ENCODE assay signal across 8 cellular contexts in the genomic region with DNA sequence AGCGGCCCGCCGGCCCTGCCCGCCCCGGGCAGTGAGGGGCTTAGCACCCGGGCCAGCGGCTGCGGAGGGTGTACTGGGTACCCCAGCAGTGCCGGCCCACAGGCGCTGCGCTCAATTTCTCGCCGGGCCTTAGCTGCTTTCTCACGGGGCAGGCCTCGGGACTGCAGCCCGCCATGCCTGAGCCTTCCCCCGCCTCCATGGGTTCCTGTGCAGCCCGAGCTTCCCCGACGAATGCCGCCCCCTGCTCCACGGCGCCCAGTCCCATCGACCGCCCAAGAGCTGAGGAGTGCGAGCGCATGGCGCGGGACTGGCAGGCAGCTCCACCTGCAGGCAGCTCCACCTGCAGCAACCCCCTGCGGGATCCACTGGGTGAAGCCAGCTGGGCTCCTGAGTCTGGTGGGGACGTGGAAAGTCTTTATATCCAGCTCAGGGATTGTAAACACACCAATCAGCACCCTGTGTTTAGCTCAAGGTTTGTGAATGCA. TPM values are rescaled to one million over a fixed set of nuclear protein-coding genes. Genes with fewer than 3 reads are reported as not detected.
DNase-seq lines count a peak whose midpoint lies in the region; ATAC-seq and TF ChIP-seq lines count a peak whose summit lies in the region.
"Not testable (repeated sequence)": the region's sequence is repeated elsewhere in the genome, so short reads cannot be mapped to it uniquely, and the experiment has no call there.

No MANE protein-coding gene starts in this region.

- POLR2A ChIA-PET in HEK293T (lab: Yijun Ruan, JAX), result not testable (repeated sequence)

- not testable (repeated sequence) for H3K9me3 ChIP-seq in ascending aorta

- peak overlapping the region; percentile 36 to 57 for H3K4me3 ChIP-seq in ascending aorta

- not testable (repeated sequence) for H3K4me1 Mint-ChIP-seq in nephron progenitor cell

- not testable (repeated sequence) for H3K36me3 ChIP-seq in ascending aorta

- H3K27ac ChIP-seq in ascending aorta, result not testable (repeated sequence)

- not testable (repeated sequence) for H3K4me1 ChIP-seq in ascending aorta

- not testable (repeated sequence) for H3K27ac Mint-ChIP-seq in nephron progenitor cell

- not testable (repeated sequence) for H3K27me3 Mint-ChIP-seq in nephron progenitor cell (ENCODE audit: low read depth, poor library complexity)

- not testable (repeated sequence) for H3K27me3 ChIP-seq in ascending aorta

- DNase-seq in COR-L47 (lab: John Stamatoyannopoulos, UW), result peak; percentile 7
- DNase-seq in HEK293T (ENCODE audit: extremely low spot score); ascending aorta (ENCODE audit: low spot score in 2 of 2): not testable (repeated sequence)
- DNase-seq in NCI-H69 (lab: John Stamatoyannopoulos, UW), result peak; percentile 72
- peak; percentile 11 to 26 for DNase-seq in activated CD4-positive, alpha-beta T cell treated with anti-CD3 and anti-CD28 coated beads, Interleukin-2, amount 50 U/mL, for 4 hours
- peak; percentile 44 for DNase-seq in left ventricle myocardium superior
- peak; percentile 29 for DNase-seq in nephron progenitor cell
- peak; percentile 0 for DNase-seq in stimulated activated CD8-positive, alpha-beta memory T cell treated with anti-CD3 and anti-CD28 coated beads, Interleukin-12 subunit alpha, Interleukin-12 subunit beta, amount 100 ng/mL, for 4 hours (ENCODE audit: low read depth)

- not testable (repeated sequence) for ATAC-seq in left ventricle myocardium superior

- CTCF ChIA-PET in HEK293T (lab: Yijun Ruan, JAX), result interaction anchor here (0.5 kb wide), 1 partner anchor 18 kb away, joined by 3 read pairs; no protein-coding TSS in a partner anchor

- H3K9me3 Mint-ChIP-seq in nephron progenitor cell, result peaks cover 24% of the 10 kb centered on the region

- intact Hi-C loops in ascending aorta (cut with DNase I); left ventricle myocardium superior (cut with micrococcal nuclease): not testable (repeated sequence)

- H3K36me3 Mint-ChIP-seq in nephron progenitor cell (ENCODE audit: low read depth), result peaks cover 61% of the 10 kb centered on the region

- H3K4me3 Mint-ChIP-seq in nephron progenitor cell, result peak overlapping the region; percentile 34

- TF ChIP-seq CTCF in ascending aorta (IDR thresholded peaks at IDR 0.05); nephron progenitor cell (IDR thresholded peaks at IDR 0.05): not testable (repeated sequence)

TF ChIP-seq in HEK293T, 16 proteins besides CTCF, POLR2A, EP300 and RAD21:
- peak; percentile 67 for TF ChIP-seq L3MBTL2 (conservative IDR thresholded peaks at IDR 0.05)
TF ChIP-seq in HEK293T: peak in this region for 1; not testable (repeated sequence) for 15.

RNA-seq across cellular contexts. Expression of a gene that starts 48.5 kb away (rescaled TPM):
- 3.1 TPM for total RNA-seq in ascending aorta
- total RNA-seq in left ventricle myocardium superior, result not detected
